ENCODE assay signal across 8 cellular contexts in genomic region chr2:216222650-216223352, GRCh38.
DNase-seq lines count a peak whose midpoint lies in the region; ATAC-seq and FAIRE-seq lines count a peak whose summit lies in the region.

No MANE protein-coding gene starts in this region.

- H2BK15ac ChIP-seq in mesendoderm (replicated peaks; ENCODE audit: low read depth): no peak overlapping the region

- H3K27me3 ChIP-seq in mesendoderm (ENCODE audit: insufficient read depth, low read length, poor library complexity): no peaks in the 10 kb centered on the region

- H3K9ac ChIP-seq in mesendoderm (ENCODE audit: low read length): no peak overlapping the region

- H3K18ac ChIP-seq in mesendoderm (ENCODE audit: low read length): no peak overlapping the region

- no peak overlapping the region for H2BK120ac ChIP-seq in mesendoderm (ENCODE audit: low read depth, low read length)

- no peak overlapping the region for H3K4me2 ChIP-seq in mesendoderm (ENCODE audit: low read length)

- H4K8ac ChIP-seq in mesendoderm (ENCODE audit: low read depth, low read length): no peak overlapping the region

- H3K56ac ChIP-seq in mesendoderm (ENCODE audit: low read length): no peak overlapping the region

- peak; percentile 58 for ATAC-seq in HG02870 (IDR thresholded peaks at IDR 0.05; ENCODE audit: unreplicated experiment)

- no peak overlapping the region for H4K5ac ChIP-seq in mesendoderm (ENCODE audit: low read length)

- peaks cover 2% of the 10 kb centered on the region for H3K36me3 ChIP-seq in mesendoderm (ENCODE audit: control insufficient read depth, insufficient read depth, low read length)

- H3K27ac ChIP-seq in mesendoderm (ENCODE audit: low read depth, low read length): no peak overlapping the region

- no peak overlapping the region for H3K4me3 ChIP-seq in mesendoderm (ENCODE audit: low read length)

- in situ Hi-C loops in ACHN (cut with HindIII; ENCODE audit: low pct_ligation_motif_present, low pct_unique_long_range_greater_than_20kb, low sequenced_read_pairs) (no loop called here), SK-MEL-5 (cut with HindIII; ENCODE audit: low pct_unique_long_range_greater_than_20kb, low sequenced_read_pairs) (no loop called here)

- H3K4ac ChIP-seq in mesendoderm (ENCODE audit: low read depth, low read length): no peak overlapping the region

- no peaks in the 10 kb centered on the region for H3K4me1 ChIP-seq in mesendoderm (ENCODE audit: control insufficient read depth, low read depth, low read length)

- no peaks in the 10 kb centered on the region for H3K79me1 ChIP-seq in mesendoderm (ENCODE audit: low read length)

- no peak overlapping the region for H2AK5ac ChIP-seq in mesendoderm (ENCODE audit: low read length)

- no CpG with 5 or more reads among the region's 4 CpGs for WGBS in mesendoderm (ENCODE audit: extremely low coverage, insufficient coverage, low lambda C conversion rate)

- no peaks in the 10 kb centered on the region for H3K79me2 ChIP-seq in mesendoderm (ENCODE audit: control insufficient read depth, insufficient read depth, low read length)

- FAIRE-seq in GM18507 (lab: Jason Lieb, UNC): peak; percentile 59

- DNase-seq in ACHN (peak; percentile 46), GM18507 (ENCODE audit: extremely low spot score, insufficient read length, low read depth) (peak; percentile 15), SK-MEL-5 (ENCODE audit: low read depth, low spot score) (peak; percentile 46), mesendoderm (peak; percentile 62), superior temporal gyrus (ENCODE audit: extremely low spot score) (no peak), cortex of kidney (lab: John Stamatoyannopoulos, UW) (no peak), epidermal melanocyte (ENCODE audit: insufficient read length, low spot score) (no peak)

- H3K23ac ChIP-seq in mesendoderm (ENCODE audit: low read length): no peak overlapping the region

- no peak overlapping the region for H2BK5ac ChIP-seq in mesendoderm (ENCODE audit: low read length)

Comparison
In these comparisons a context has a peak if more than half of its experiments do, and no peak if none do; other contexts are left out.
1. DNase-seq: peak in ACHN (single experiment), GM18507 (single experiment), SK-MEL-5 (single experiment) and mesendoderm (single experiment); none in superior temporal gyrus (single experiment), cortex of kidney (single experiment) and epidermal melanocyte (single experiment).